Comparison of ENCODE assay signal across 9 cellular contexts in genomic region chr5:52727568-52727967, GRCh38.
DNase-seq lines count a peak whose midpoint lies in the region; ATAC-seq and TF ChIP-seq lines count a peak whose summit lies in the region.
"Had no signal": no experiment of that assay in that cellular context is flagged by ENCODE, and none has a peak within 500 bp of the region (broad histone marks: within the 10 kb centered on the region; RNA-seq: fewer than 3 reads in every experiment).

No MANE protein-coding gene starts in this region.

- TF ChIP-seq CTCF in WTC11 (IDR thresholded peaks at IDR 0.05) = no peak

- H3K36me3 Mint-ChIP-seq in WTC11 = peaks cover 13% of the 10 kb centered on the region

- DNase-seq in GM04503 (ENCODE audit: low read depth) = peak; percentile 64
- no peak for DNase-seq in WTC11 (ENCODE audit: low spot score)
- peak; percentile 23 for DNase-seq in left cardiac atrium
- DNase-seq in sciatic nerve (ENCODE audit: low spot score) = no peak
- no peak for DNase-seq in ecto neural progenitor cell (ENCODE audit: low spot score)
- DNase-seq in activated CD4-positive, alpha-beta T cell treated with anti-CD3 and anti-CD28 coated beads, Interleukin-2, amount 50 U/mL, for 4 hours = no peak
- DNase-seq in SHP77 (lab: John Stamatoyannopoulos, UW) = no peak
- DNase-seq: NCI-H2029 had no signal

- no peak overlapping the region for H3K4me3 Mint-ChIP-seq in WTC11

- intact Hi-C loops in left cardiac atrium (cut with DNase I) (no loop called here), sciatic nerve (cut with DNase I) (no loop called here)

- H3K4me1 Mint-ChIP-seq in WTC11 = peaks cover 4% of the 10 kb centered on the region

- H3K27ac Mint-ChIP-seq in WTC11 = no peak overlapping the region

- peaks cover 28% of the 10 kb centered on the region for H3K9me3 Mint-ChIP-seq in WTC11

- CTCF ChIA-PET in WTC11 (lab: Charles Lee) = no interaction called here

- POLR2A ChIA-PET in WTC11 (lab: Charles Lee) = no interaction called here

- ATAC-seq in WTC11 (peak; percentile 78), left cardiac atrium (peak; percentile 82 to 87), sciatic nerve (peak; percentile 91), HG02571 (IDR thresholded peaks at IDR 0.05; ENCODE audit: unreplicated experiment) (no peak)

- H3K27me3 Mint-ChIP-seq in WTC11 (ENCODE audit: low read depth) = no peaks in the 10 kb centered on the region

TF ChIP-seq in WTC11, 78 proteins besides CTCF, POLR2A, EP300 and RAD21:
- no peak for TF ChIP-seq ZNF138 (CRISPR knock-in tag; conservative IDR thresholded peaks at IDR 0.05)
- no peak for TF ChIP-seq GTF2I (CRISPR knock-in tag; conservative IDR thresholded peaks at IDR 0.05)
- no peak for TF ChIP-seq FOXK1 (CRISPR knock-in tag; IDR thresholded peaks at IDR 0.05)
- TF ChIP-seq AR (CRISPR knock-in tag; IDR thresholded peaks at IDR 0.05) = no peak
- TF ChIP-seq ATF1 (CRISPR knock-in tag; IDR thresholded peaks at IDR 0.05) = no peak
- TF ChIP-seq NFYB (CRISPR knock-in tag; conservative IDR thresholded peaks at IDR 0.05; ENCODE audit: low read depth) = no peak
- TF ChIP-seq ETV6 (CRISPR knock-in tag; IDR thresholded peaks at IDR 0.05) = no peak
- TF ChIP-seq ZNF425 (CRISPR knock-in tag; conservative IDR thresholded peaks at IDR 0.05) = no peak
- TF ChIP-seq ZNF317 (CRISPR knock-in tag; IDR thresholded peaks at IDR 0.05; ENCODE audit: borderline replicate concordance, low read depth) = no peak
- TF ChIP-seq FOXJ3 (CRISPR knock-in tag; IDR thresholded peaks at IDR 0.05; ENCODE audit: borderline replicate concordance) = no peak
- no peak for TF ChIP-seq FOXP1 (CRISPR knock-in tag; IDR thresholded peaks at IDR 0.05; ENCODE audit: borderline replicate concordance)
- no peak for TF ChIP-seq ZNF219 (CRISPR knock-in tag; IDR thresholded peaks at IDR 0.05; ENCODE audit: borderline replicate concordance)
- TF ChIP-seq PREB (CRISPR knock-in tag; IDR thresholded peaks at IDR 0.05; ENCODE audit: borderline replicate concordance) = no peak
- TF ChIP-seq ZNF671 (CRISPR knock-in tag; IDR thresholded peaks at IDR 0.05) = no peak

Comparison
In these comparisons a context has a peak if more than half of its experiments do, and no peak if none do; other contexts are left out.
1. DNase-seq: peak in GM04503 (single experiment) and left cardiac atrium (single experiment); none in WTC11 (single experiment), sciatic nerve (single experiment), ecto neural progenitor cell (single experiment), activated CD4-positive, alpha-beta T cell treated with anti-CD3 and anti-CD28 coated beads, Interleukin-2, amount 50 U/mL, for 4 hours (0 of 2) and SHP77 (0 of 2).